1 cellular context compared by ENCODE assay signal in genomic region chr1:3292868-3293562, GRCh38.
A peak's percentile ranks its signal among the peaks of the same experiment; 100 is the strongest.
TF ChIP-seq lines count a peak whose summit lies in the region.

No MANE protein-coding gene starts in this region.

TF ChIP-seq in HepG2, 621 proteins besides CTCF, POLR2A, EP300 and RAD21 (continued from another document and continues in another):
- no peak for TF ChIP-seq ARID4A (CRISPR knock-in tag; IDR thresholded peaks at IDR 0.05; ENCODE audit: borderline replicate concordance)
- TF ChIP-seq JUND (CRISPR knock-in tag; IDR thresholded peaks at IDR 0.05) = peak; percentile 94
- peak; percentile 77; the same call in 1 of the 2 replicates for TF ChIP-seq FOXK1 (CRISPR knock-in tag; IDR thresholded peaks at IDR 0.05; ENCODE audit: borderline replicate concordance, low read depth)
- peak; percentile 49; the same call in 1 of the 2 replicates for TF ChIP-seq ARID3A (IDR thresholded peaks at IDR 0.05; ENCODE audit: low read depth, low read length)
- no peak for TF ChIP-seq ZNF296 (CRISPR knock-in tag; conservative IDR thresholded peaks at IDR 0.05)
- no peak for TF ChIP-seq GTF2F1 (IDR thresholded peaks at IDR 0.05; ENCODE audit: low read length)
- peak; percentile 95 for TF ChIP-seq RXRB (CRISPR knock-in tag; IDR thresholded peaks at IDR 0.05; ENCODE audit: borderline replicate concordance)
- no peak for TF ChIP-seq LCORL (IDR thresholded peaks at IDR 0.05)
- peak; percentile 82 for TF ChIP-seq LCORL (CRISPR knock-in tag; IDR thresholded peaks at IDR 0.05)
- TF ChIP-seq PLSCR1 (CRISPR knock-in tag; IDR thresholded peaks at IDR 0.05; ENCODE audit: borderline replicate concordance) = no peak
- no peak for TF ChIP-seq REPIN1 (CRISPR knock-in tag; IDR thresholded peaks at IDR 0.05; ENCODE audit: borderline replicate concordance, low read depth)
- TF ChIP-seq ZBTB33 (CRISPR knock-in tag; IDR thresholded peaks at IDR 0.05) = no peak
- TF ChIP-seq ZNF33B (CRISPR knock-in tag; IDR thresholded peaks at IDR 0.05) = no peak
- no peak for TF ChIP-seq RBAK (CRISPR knock-in tag; IDR thresholded peaks at IDR 0.05)
- 0 out of 2 replicates have a peak, but pooled peaks have one; percentile 26 for TF ChIP-seq ZNF512B (CRISPR knock-in tag; IDR thresholded peaks at IDR 0.05; ENCODE audit: borderline replicate concordance)
- TF ChIP-seq DRAP1 (CRISPR knock-in tag; IDR thresholded peaks at IDR 0.05) = peak; percentile 71
- TF ChIP-seq ZBTB43 (CRISPR knock-in tag; conservative IDR thresholded peaks at IDR 0.05) = peak; percentile 77; the same call in 1 of the 2 replicates
- 0 out of 2 replicates have a peak, but pooled peaks have one; percentile 10 for TF ChIP-seq ZNF580 (CRISPR knock-in tag; IDR thresholded peaks at IDR 0.05; ENCODE audit: borderline replicate concordance, low read depth)
- peak; percentile 97 for TF ChIP-seq JUNB (CRISPR knock-in tag; IDR thresholded peaks at IDR 0.05; ENCODE audit: borderline replicate concordance)
- peak; percentile 84; the same call in 1 of the 2 replicates for TF ChIP-seq BCL6 (CRISPR knock-in tag; IDR thresholded peaks at IDR 0.05)
- peak; percentile 69 for TF ChIP-seq HNF4G (IDR thresholded peaks at IDR 0.05; ENCODE audit: borderline replicate concordance, low read depth, low read length)
- TF ChIP-seq HNF4G (CRISPR knock-in tag; IDR thresholded peaks at IDR 0.05; ENCODE audit: borderline replicate concordance, low read depth) = no peak
- no peak for TF ChIP-seq ZBTB46 (CRISPR knock-in tag; IDR thresholded peaks at IDR 0.05; ENCODE audit: borderline replicate concordance)
- peak; percentile 91 for TF ChIP-seq SALL1 (CRISPR knock-in tag; IDR thresholded peaks at IDR 0.05)
- TF ChIP-seq NR2C2 (CRISPR knock-in tag; IDR thresholded peaks at IDR 0.05; ENCODE audit: borderline replicate concordance) = peak; percentile 25; the same call in 1 of the 2 replicates
- no peak for TF ChIP-seq ADNP (CRISPR knock-in tag; IDR thresholded peaks at IDR 0.05)
- TF ChIP-seq ZNF839 (CRISPR knock-in tag; IDR thresholded peaks at IDR 0.05; ENCODE audit: borderline replicate concordance) = no peak
- peak in 1 of 2 experiments; percentile 55; a peak in 1 of 4 replicates for TF ChIP-seq KLF16 (CRISPR knock-in tag; IDR thresholded peaks at IDR 0.05)
- TF ChIP-seq CEBPG (CRISPR knock-in tag; IDR thresholded peaks at IDR 0.05) = peak; percentile 29; the same call in 1 of the 2 replicates
- TF ChIP-seq TFE3 (CRISPR knock-in tag; IDR thresholded peaks at IDR 0.05) = 0 out of 2 replicates have a peak, but pooled peaks have one; percentile 17
- no peak for TF ChIP-seq TRAFD1 (CRISPR knock-in tag; IDR thresholded peaks at IDR 0.05; ENCODE audit: borderline replicate concordance)
- TF ChIP-seq ZNF335 (CRISPR knock-in tag; IDR thresholded peaks at IDR 0.05) = no peak
- 0 out of 2 replicates have a peak, but pooled peaks have one; percentile 6 for TF ChIP-seq GLI4 (CRISPR knock-in tag; IDR thresholded peaks at IDR 0.05; ENCODE audit: borderline replicate concordance)
- peak; percentile 43; the same call in 1 of the 2 replicates for TF ChIP-seq THAP11 (CRISPR knock-in tag; IDR thresholded peaks at IDR 0.05)
- peak; percentile 61; the same call in 1 of the 2 replicates for TF ChIP-seq SIX1 (CRISPR knock-in tag; IDR thresholded peaks at IDR 0.05; ENCODE audit: borderline replicate concordance)
